ENCODE assay signal across 8 cellular contexts in the genomic region with DNA sequence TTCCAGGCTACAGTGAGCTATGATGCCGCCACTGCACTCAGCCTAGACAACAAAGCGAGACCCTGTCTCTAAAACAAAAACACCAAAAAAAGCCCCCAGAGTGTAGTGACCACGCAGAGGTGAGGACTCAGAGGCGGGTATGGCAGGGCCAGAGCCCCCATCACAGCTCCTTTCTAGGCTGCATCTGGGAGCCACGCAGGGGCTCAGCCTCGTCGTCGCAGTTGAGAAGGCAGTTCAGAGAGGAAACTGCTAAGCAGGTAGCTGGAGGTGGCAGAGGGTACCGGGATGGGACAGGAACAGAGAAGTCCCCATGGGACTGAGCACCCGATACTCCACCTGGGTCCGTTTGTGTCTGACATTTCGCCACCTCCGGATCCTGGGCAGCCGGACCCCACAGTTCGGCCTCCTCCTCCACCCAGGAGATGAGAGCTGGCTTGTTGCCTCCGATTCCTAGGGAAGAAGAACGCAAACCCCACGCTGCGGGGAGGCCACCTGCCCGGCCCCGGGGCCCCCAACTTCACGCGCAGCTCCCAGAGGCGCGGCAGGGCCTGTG. TPM values are rescaled to one million over a fixed set of nuclear protein-coding genes. Genes with fewer than 3 reads are reported as not detected.
DNase-seq lines count a peak whose midpoint lies in the region; ATAC-seq and TF ChIP-seq lines count a peak whose summit lies in the region.

No MANE protein-coding gene starts in this region.

- peaks cover 5 to 31% (median 26%) of the 10 kb centered on the region in 3 experiments for H3K36me3 Mint-ChIP-seq in H9 (ENCODE audit: insufficient read depth in 1 of 3, low read depth in 3 of 3)
- H3K36me3 Mint-ChIP-seq in neural crest cell (ENCODE audit: low read depth): peaks cover 15% of the 10 kb centered on the region

- peak overlapping the region; percentile 3; the same call in 1 of the 2 replicates for H3K14ac ChIP-seq in H9 (ENCODE audit: insufficient read depth, low read length)

- H3K9ac ChIP-seq in H9 (ENCODE audit: extremely low read depth, insufficient read length, low read length): peak overlapping the region; percentile 16

- no peaks in the 10 kb centered on the region for H3K9me3 ChIP-seq in H9 (ENCODE audit: control insufficient read depth, low read depth, low read length)

- H2AFZ ChIP-seq in H9 (ENCODE audit: low read length): no peak overlapping the region

- H4K8ac ChIP-seq in H9 (replicated peaks; ENCODE audit: insufficient read length, low read depth, low read length): no peak overlapping the region

- DNase-seq in EH (ENCODE audit: low read depth) (peak; percentile 13), H9 (no peak), epithelial cell of prostate (ENCODE audit: low read depth, low spot score) (no peak), neural crest cell (ENCODE audit: low read depth, low spot score) (no peak), ureter (ENCODE audit: low spot score) (no peak), hepatic stellate cell (ENCODE audit: low spot score) (no peak)

- ATAC-seq in SK-N-SH treated with all-trans-retinoic acid at 6 μM for 48 hours (peak; percentile 18), GM18520 (IDR thresholded peaks at IDR 0.05; ENCODE audit: unreplicated experiment) (no peak)

- H3K27ac Mint-ChIP-seq in H9: peak overlapping the region in 1 of 3 experiments; percentile 28; a peak in 1 of 7 replicates
- peak overlapping the region; percentile 83 for H3K27ac Mint-ChIP-seq in neural crest cell (ENCODE audit: unreplicated experiment)

- H3T11ph ChIP-seq in H9 (ENCODE audit: low read length): no peak overlapping the region

- no peaks in the 10 kb centered on the region; the same call in 1 of the 2 replicates for H3K4me1 ChIP-seq in H9 (ENCODE audit: insufficient read depth, low read length)

- no peak overlapping the region for H2BK20ac ChIP-seq in H9 (ENCODE audit: low read depth, low read length, poor library complexity, severe bottlenecking)

- TF ChIP-seq CTCF in H9 (conservative IDR thresholded peaks at IDR 0.05): no peak; the same call in 2 of the 3 replicates
- TF ChIP-seq CTCF in neural crest cell (conservative IDR thresholded peaks at IDR 0.05): no peak

- H3K79me2 ChIP-seq in H9 (ENCODE audit: insufficient read depth, low read length): no peaks in the 10 kb centered on the region

- peaks cover 8% of the 10 kb centered on the region for H3K23me2 ChIP-seq in H9 (ENCODE audit: insufficient read length, low read depth, low read length, poor library complexity, severe bottlenecking)

- H2AK5ac ChIP-seq in H9 (ENCODE audit: insufficient read length, low read length): no peak overlapping the region

- H3K4me1 Mint-ChIP-seq in H9: peaks cover 14 to 29% of the 10 kb centered on the region in 2 experiments
- H3K4me1 Mint-ChIP-seq in neural crest cell: peaks cover 34% of the 10 kb centered on the region

- no CpG with 5 or more reads among the region's 25 CpGs for WGBS in H9 (ENCODE audit: extremely low coverage, insufficient read length, low lambda C conversion rate)

- H3K56ac ChIP-seq in H9 (ENCODE audit: insufficient read length, low read depth, low read length): no peak overlapping the region

- H4K20me1 ChIP-seq in H9 (ENCODE audit: control insufficient read depth, insufficient read depth, insufficient read length): no peaks in the 10 kb centered on the region

- no peak overlapping the region for H3K4ac ChIP-seq in H9 (ENCODE audit: low read depth, low read length)

- H2BK120ac ChIP-seq in H9 (ENCODE audit: low read depth, low read length, poor library complexity, severe bottlenecking): no peak overlapping the region

- no peak overlapping the region for H2BK15ac ChIP-seq in H9 (ENCODE audit: low read depth, low read length)

- H3K4me3 Mint-ChIP-seq in H9: peak overlapping the region; percentile 73 to 86
- H3K4me3 Mint-ChIP-seq in neural crest cell: peak overlapping the region; percentile 96

- no peak overlapping the region for H3K23ac ChIP-seq in H9 (ENCODE audit: insufficient read length, low read depth, low read length)

- H3K27me3 ChIP-seq in H9 (ENCODE audit: insufficient read depth, low read length): no peaks in the 10 kb centered on the region

- no peak overlapping the region for H4K5ac ChIP-seq in H9 (ENCODE audit: insufficient read length, low read depth, low read length)

- H3K27ac ChIP-seq in H9 (ENCODE audit: insufficient read length, low read depth, low read length): no peak overlapping the region
- peak overlapping the region; percentile 59 for H3K27ac ChIP-seq in epithelial cell of prostate

- no peak overlapping the region for H2BK12ac ChIP-seq in H9 (ENCODE audit: insufficient read length, low read depth, low read length)

- H3K9me3 Mint-ChIP-seq in H9: no peaks in the 10 kb centered on the region
- H3K9me3 Mint-ChIP-seq in neural crest cell: no peaks in the 10 kb centered on the region

- peak overlapping the region; percentile 87 for H3K4me2 ChIP-seq in H9 (ENCODE audit: insufficient read depth, insufficient read length, low read length)

- no peaks in the 10 kb centered on the region for H3K79me1 ChIP-seq in H9 (ENCODE audit: insufficient read depth, low read depth, low read length, poor library complexity, severe bottlenecking)

- no peak overlapping the region for H4K91ac ChIP-seq in H9 (ENCODE audit: insufficient read length, low read depth, low read length)

- no peak overlapping the region for H2BK5ac ChIP-seq in H9 (ENCODE audit: insufficient read length, low read length)

- no peak overlapping the region for H3K18ac ChIP-seq in H9 (ENCODE audit: insufficient read length, low read depth, low read length)

- no peaks in the 10 kb centered on the region for H3K27me3 Mint-ChIP-seq in H9 (ENCODE audit: low read depth)
- no peaks in the 10 kb centered on the region for H3K27me3 Mint-ChIP-seq in neural crest cell (ENCODE audit: low read depth)

TF ChIP-seq in SK-N-SH treated with all-trans-retinoic acid at 6 μM for 48 hours, 23 proteins besides CTCF, POLR2A, EP300 and RAD21 (continues in another document):
- TF ChIP-seq RARB (CRISPR knock-in tag; IDR thresholded peaks at IDR 0.05) (no peak), GLIS3 (CRISPR knock-in tag; IDR thresholded peaks at IDR 0.05) (no peak), PPARA (CRISPR knock-in tag; IDR thresholded peaks at IDR 0.05; ENCODE audit: borderline replicate concordance) (no peak), ISL1 (CRISPR knock-in tag; IDR thresholded peaks at IDR 0.05) (no peak), ZFP3 (CRISPR knock-in tag; IDR thresholded peaks at IDR 0.05) (no peak)
- TF ChIP-seq, protein P1, sequence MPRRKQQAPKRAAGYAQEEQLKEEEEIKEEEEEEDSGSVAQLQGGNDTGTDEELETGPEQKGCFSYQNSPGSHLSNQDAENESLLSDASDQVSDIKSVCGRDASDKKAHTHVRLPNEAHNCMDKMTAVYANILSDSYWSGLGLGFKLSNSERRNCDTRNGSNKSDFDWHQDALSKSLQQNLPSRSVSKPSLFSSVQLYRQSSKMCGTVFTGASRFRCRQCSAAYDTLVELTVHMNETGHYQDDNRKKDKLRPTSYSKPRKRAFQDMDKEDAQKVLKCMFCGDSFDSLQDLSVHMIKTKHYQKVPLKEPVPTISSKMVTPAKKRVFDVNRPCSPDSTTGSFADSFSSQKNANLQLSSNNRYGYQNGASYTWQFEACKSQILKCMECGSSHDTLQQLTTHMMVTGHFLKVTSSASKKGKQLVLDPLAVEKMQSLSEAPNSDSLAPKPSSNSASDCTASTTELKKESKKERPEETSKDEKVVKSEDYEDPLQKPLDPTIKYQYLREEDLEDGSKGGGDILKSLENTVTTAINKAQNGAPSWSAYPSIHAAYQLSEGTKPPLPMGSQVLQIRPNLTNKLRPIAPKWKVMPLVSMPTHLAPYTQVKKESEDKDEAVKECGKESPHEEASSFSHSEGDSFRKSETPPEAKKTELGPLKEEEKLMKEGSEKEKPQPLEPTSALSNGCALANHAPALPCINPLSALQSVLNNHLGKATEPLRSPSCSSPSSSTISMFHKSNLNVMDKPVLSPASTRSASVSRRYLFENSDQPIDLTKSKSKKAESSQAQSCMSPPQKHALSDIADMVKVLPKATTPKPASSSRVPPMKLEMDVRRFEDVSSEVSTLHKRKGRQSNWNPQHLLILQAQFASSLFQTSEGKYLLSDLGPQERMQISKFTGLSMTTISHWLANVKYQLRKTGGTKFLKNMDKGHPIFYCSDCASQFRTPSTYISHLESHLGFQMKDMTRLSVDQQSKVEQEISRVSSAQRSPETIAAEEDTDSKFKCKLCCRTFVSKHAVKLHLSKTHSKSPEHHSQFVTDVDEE (CRISPR knock-in tag; IDR thresholded peaks at IDR 0.05): no peak
- TF ChIP-seq, protein P2, sequence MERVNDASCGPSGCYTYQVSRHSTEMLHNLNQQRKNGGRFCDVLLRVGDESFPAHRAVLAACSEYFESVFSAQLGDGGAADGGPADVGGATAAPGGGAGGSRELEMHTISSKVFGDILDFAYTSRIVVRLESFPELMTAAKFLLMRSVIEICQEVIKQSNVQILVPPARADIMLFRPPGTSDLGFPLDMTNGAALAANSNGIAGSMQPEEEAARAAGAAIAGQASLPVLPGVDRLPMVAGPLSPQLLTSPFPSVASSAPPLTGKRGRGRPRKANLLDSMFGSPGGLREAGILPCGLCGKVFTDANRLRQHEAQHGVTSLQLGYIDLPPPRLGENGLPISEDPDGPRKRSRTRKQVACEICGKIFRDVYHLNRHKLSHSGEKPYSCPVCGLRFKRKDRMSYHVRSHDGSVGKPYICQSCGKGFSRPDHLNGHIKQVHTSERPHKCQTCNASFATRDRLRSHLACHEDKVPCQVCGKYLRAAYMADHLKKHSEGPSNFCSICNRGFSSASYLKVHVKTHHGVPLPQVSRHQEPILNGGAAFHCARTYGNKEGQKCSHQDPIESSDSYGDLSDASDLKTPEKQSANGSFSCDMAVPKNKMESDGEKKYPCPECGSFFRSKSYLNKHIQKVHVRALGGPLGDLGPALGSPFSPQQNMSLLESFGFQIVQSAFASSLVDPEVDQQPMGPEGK (CRISPR knock-in tag; IDR thresholded peaks at IDR 0.05; ENCODE audit: borderline replicate concordance): no peak

RNA-seq across cellular contexts. Expression of a gene that starts 0.7 kb away (rescaled TPM):
- total RNA-seq in H9 (2021) (11.2 and 11.4 TPM in 2 replicates), neural crest cell (20.7 and 22.3 TPM in 2 replicates), ureter (6.9 TPM)

RNA-seq across cellular contexts. Expression of a gene that starts 14.0 kb away (rescaled TPM):
- total RNA-seq in H9 (2021) (4.3 and 4.5 TPM in 2 replicates), neural crest cell (13.4 and 14.3 TPM in 2 replicates), ureter (10.8 TPM)

RNA-seq across cellular contexts. Expression of a gene that starts 22.8 kb away (rescaled TPM):
- 17.5 and 18.4 TPM in 2 replicates for total RNA-seq in H9 (2021)
- 10.5 and 11.3 TPM in 2 replicates for total RNA-seq in neural crest cell
- total RNA-seq in ureter: 10.4 TPM

RNA-seq across cellular contexts. Expression of a gene that starts 28.0 kb away (rescaled TPM):
- total RNA-seq in H9 (2021): 17.0 and 18.8 TPM in 2 replicates
- total RNA-seq in neural crest cell: 37.6 and 38.3 TPM in 2 replicates
- total RNA-seq in ureter: 25.2 TPM

RNA-seq across cellular contexts. Expression of a gene that starts 31.1 kb away (rescaled TPM):
- total RNA-seq in H9 (2021): 39.0 and 40.0 TPM in 2 replicates
- total RNA-seq in neural crest cell: 64.0 and 68.5 TPM in 2 replicates
- total RNA-seq in ureter: 37.6 TPM
